1 cellular context compared by ENCODE assay signal in the genomic region with DNA sequence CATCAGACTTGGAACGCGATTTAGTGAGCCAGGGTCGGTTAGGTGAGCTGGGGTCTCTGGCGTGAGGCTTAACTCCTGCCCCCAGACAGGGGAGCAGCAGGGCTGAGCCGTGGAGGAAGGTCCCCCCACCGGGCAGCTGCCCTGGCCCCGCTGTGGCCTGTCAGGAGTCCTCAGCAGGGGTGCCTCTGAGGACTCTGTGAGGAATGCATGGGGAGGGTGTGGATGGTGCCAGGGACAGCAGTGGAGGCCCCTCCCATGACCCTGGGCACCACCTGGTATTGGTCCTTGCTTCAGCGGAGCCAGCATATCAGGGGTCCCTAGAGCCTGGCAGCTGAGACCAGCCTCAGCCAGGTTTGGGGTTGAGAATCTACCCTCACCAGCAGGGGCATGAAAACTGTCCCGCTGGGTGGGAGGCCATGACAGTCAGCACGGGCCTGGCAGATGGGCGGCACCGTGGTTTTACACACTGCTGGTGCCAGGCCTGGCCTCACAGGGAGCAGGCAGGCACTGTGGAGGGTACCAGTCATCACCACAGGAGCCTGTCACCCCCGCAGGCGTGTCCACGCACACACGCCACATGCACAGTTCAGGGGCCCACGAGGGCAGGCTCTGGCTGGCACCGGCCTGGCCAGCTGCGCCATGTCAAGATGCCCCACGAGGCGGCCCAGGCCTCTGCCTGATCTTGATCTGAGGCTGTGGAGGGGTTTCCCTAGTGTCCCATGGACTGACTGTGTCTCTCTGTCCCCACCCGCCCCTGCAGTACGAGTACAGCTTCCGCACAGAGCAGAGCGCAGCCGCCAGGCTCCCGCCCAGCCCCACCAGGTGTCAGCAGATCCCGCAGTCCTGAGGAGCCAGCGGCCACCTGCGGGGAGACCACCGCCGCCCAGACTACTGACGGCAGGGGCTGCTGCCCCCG.
TF ChIP-seq lines count a peak whose summit lies in the region.

No MANE protein-coding gene starts in this region.

TF ChIP-seq in GM23338, 12 proteins besides CTCF, POLR2A, EP300 and RAD21 (continued from another document):
- TF ChIP-seq, protein P1, sequence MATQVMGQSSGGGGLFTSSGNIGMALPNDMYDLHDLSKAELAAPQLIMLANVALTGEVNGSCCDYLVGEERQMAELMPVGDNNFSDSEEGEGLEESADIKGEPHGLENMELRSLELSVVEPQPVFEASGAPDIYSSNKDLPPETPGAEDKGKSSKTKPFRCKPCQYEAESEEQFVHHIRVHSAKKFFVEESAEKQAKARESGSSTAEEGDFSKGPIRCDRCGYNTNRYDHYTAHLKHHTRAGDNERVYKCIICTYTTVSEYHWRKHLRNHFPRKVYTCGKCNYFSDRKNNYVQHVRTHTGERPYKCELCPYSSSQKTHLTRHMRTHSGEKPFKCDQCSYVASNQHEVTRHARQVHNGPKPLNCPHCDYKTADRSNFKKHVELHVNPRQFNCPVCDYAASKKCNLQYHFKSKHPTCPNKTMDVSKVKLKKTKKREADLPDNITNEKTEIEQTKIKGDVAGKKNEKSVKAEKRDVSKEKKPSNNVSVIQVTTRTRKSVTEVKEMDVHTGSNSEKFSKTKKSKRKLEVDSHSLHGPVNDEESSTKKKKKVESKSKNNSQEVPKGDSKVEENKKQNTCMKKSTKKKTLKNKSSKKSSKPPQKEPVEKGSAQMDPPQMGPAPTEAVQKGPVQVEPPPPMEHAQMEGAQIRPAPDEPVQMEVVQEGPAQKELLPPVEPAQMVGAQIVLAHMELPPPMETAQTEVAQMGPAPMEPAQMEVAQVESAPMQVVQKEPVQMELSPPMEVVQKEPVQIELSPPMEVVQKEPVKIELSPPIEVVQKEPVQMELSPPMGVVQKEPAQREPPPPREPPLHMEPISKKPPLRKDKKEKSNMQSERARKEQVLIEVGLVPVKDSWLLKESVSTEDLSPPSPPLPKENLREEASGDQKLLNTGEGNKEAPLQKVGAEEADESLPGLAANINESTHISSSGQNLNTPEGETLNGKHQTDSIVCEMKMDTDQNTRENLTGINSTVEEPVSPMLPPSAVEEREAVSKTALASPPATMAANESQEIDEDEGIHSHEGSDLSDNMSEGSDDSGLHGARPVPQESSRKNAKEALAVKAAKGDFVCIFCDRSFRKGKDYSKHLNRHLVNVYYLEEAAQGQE (IDR thresholded peaks at IDR 0.05; ENCODE audit: unreplicated experiment), result no peak
- no peak for TF ChIP-seq EZH2phosphoT487 (IDR thresholded peaks at IDR 0.05; ENCODE audit: unreplicated experiment)
- TF ChIP-seq, protein P2, sequence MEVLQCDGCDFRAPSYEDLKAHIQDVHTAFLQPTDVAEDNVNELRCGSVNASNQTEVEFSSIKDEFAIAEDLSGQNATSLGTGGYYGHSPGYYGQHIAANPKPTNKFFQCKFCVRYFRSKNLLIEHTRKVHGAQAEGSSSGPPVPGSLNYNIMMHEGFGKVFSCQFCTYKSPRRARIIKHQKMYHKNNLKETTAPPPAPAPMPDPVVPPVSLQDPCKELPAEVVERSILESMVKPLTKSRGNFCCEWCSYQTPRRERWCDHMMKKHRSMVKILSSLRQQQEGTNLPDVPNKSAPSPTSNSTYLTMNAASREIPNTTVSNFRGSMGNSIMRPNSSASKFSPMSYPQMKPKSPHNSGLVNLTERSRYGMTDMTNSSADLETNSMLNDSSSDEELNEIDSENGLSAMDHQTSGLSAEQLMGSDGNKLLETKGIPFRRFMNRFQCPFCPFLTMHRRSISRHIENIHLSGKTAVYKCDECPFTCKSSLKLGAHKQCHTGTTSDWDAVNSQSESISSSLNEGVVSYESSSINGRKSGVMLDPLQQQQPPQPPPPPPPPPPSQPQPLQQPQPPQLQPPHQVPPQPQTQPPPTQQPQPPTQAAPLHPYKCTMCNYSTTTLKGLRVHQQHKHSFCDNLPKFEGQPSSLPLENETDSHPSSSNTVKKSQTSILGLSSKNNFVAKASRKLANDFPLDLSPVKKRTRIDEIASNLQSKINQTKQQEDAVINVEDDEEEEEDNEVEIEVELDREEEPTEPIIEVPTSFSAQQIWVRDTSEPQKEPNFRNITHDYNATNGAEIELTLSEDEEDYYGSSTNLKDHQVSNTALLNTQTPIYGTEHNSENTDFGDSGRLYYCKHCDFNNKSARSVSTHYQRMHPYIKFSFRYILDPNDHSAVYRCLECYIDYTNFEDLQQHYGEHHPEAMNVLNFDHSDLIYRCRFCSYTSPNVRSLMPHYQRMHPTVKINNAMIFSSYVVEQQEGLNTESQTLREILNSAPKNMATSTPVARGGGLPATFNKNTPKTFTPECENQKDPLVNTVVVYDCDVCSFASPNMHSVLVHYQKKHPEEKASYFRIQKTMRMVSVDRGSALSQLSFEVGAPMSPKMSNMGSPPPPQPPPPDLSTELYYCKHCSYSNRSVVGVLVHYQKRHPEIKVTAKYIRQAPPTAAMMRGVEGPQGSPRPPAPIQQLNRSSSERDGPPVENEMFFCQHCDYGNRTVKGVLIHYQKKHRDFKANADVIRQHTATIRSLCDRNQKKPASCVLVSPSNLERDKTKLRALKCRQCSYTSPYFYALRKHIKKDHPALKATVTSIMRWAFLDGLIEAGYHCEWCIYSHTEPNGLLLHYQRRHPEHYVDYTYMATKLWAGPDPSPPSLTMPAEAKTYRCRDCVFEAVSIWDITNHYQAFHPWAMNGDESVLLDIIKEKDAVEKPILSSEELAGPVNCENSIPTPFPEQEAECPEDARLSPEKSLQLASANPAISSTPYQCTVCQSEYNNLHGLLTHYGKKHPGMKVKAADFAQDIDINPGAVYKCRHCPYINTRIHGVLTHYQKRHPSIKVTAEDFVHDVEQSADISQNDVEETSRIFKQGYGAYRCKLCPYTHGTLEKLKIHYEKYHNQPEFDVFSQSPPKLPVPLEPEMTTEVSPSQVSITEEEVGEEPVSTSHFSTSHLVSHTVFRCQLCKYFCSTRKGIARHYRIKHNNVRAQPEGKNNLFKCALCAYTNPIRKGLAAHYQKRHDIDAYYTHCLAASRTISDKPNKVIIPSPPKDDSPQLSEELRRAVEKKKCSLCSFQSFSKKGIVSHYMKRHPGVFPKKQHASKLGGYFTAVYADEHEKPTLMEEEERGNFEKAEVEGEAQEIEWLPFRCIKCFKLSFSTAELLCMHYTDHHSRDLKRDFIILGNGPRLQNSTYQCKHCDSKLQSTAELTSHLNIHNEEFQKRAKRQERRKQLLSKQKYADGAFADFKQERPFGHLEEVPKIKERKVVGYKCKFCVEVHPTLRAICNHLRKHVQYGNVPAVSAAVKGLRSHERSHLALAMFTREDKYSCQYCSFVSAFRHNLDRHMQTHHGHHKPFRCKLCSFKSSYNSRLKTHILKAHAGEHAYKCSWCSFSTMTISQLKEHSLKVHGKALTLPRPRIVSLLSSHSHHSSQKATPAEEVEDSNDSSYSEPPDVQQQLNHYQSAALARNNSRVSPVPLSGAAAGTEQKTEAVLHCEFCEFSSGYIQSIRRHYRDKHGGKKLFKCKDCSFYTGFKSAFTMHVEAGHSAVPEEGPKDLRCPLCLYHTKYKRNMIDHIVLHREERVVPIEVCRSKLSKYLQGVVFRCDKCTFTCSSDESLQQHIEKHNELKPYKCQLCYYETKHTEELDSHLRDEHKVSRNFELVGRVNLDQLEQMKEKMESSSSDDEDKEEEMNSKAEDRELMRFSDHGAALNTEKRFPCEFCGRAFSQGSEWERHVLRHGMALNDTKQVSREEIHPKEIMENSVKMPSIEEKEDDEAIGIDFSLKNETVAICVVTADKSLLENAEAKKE (CRISPR knock-in tag; IDR thresholded peaks at IDR 0.05), result no peak
- TF ChIP-seq EZH2 (IDR thresholded peaks at IDR 0.05; ENCODE audit: low read depth, unreplicated experiment), result no peak
- no peak for TF ChIP-seq POLR2AphosphoS5 (IDR thresholded peaks at IDR 0.05; ENCODE audit: low read depth)
- TF ChIP-seq ZNF331 (CRISPR knock-in tag; IDR thresholded peaks at IDR 0.05; ENCODE audit: low read depth), result no peak
- TF ChIP-seq, protein P3, sequence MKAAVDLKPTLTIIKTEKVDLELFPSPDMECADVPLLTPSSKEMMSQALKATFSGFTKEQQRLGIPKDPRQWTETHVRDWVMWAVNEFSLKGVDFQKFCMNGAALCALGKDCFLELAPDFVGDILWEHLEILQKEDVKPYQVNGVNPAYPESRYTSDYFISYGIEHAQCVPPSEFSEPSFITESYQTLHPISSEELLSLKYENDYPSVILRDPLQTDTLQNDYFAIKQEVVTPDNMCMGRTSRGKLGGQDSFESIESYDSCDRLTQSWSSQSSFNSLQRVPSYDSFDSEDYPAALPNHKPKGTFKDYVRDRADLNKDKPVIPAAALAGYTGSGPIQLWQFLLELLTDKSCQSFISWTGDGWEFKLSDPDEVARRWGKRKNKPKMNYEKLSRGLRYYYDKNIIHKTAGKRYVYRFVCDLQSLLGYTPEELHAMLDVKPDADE (IDR thresholded peaks at IDR 0.05), result no peak
- TF ChIP-seq ZNF114 (CRISPR knock-in tag; IDR thresholded peaks at IDR 0.05), result no peak
- no peak for TF ChIP-seq STAT1 (IDR thresholded peaks at IDR 0.05; ENCODE audit: unreplicated experiment)
- no peak for TF ChIP-seq CREB1 (CRISPR knock-in tag; IDR thresholded peaks at IDR 0.05; ENCODE audit: low read depth)
